8 cellular contexts compared by ENCODE assay signal in the genomic region with DNA sequence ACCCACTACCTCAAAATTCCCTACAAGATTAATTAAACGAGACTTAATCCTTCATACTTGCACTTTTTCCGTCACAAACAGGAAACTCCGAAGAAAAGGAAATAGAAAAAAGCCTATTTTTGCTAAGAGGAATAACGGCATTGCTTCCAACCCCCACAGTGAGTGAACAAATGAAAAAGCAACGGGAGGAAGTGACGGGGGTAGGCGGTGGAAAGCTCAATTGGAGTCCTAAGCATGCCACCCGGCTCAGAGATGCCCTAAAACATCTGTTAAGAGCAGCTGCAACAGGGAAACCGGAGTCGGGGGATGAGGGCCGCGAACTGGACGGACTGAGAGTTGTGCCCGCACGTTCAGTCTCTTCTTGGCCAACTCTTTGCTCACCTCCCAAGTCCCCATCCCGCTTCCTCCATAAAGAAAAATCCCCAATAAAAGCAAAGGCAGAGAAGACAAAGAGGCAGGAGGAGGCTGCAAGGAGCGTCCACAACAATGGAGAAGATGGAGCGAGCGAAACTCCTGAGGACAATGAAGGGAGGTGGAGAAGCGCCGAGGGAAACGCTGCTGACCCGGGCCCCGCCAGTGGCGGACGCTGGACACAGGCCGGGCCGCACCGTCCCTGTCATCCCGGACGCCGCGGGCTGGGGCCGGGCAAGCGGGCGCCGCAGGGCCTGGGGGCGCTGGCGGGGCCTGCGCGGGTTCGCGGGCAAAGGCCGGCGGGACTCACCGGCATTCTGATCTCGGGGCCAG. TPM values are rescaled to one million over a fixed set of nuclear protein-coding genes. Genes with fewer than 3 reads are reported as not detected.
DNase-seq lines count a peak whose midpoint lies in the region; ATAC-seq, FAIRE-seq and TF ChIP-seq lines count a peak whose summit lies in the region.

No MANE protein-coding gene starts in this region.

- H3K4me2 ChIP-seq in hepatocyte: peak overlapping the region; percentile 82

- no peaks in the 10 kb centered on the region for H3K9me3 Mint-ChIP-seq in T-cell

- DNase-seq in DMS 273 treated with DMSO at 0.1 percent for 48 hours (lab: John Stamatoyannopoulos, UW): peak; percentile 56
- DNase-seq in HTR-8/SVneo (ENCODE audit: insufficient read length, low spot score): peak; percentile 28
- DNase-seq in T-cell: peak; percentile 21 to 74 (median 54)
- peak in 1 of 2 donors; percentile 82 for DNase-seq in ascending aorta (ENCODE audit: low spot score in 2 of 2)
- DNase-seq in hepatocyte (ENCODE audit: low spot score): peak; percentile 68
- DNase-seq in sciatic nerve (ENCODE audit: low spot score): peak; percentile 67
- no peak for DNase-seq in NCI-H1048 (lab: John Stamatoyannopoulos, UW)

- H3K4me3 ChIP-seq in ascending aorta: peak overlapping the region; percentile 78 to 87
- H3K4me3 ChIP-seq in hepatocyte: peak overlapping the region; percentile 74

- H2AFZ ChIP-seq in hepatocyte: peak overlapping the region; percentile 81

- H3K27ac ChIP-seq in ascending aorta (peak overlapping the region; percentile 72 to 83), hepatocyte (peak overlapping the region; percentile 93)

- peaks cover 37% of the 10 kb centered on the region for H4K20me1 ChIP-seq in hepatocyte (ENCODE audit: insufficient read depth, poor library complexity, severe bottlenecking)

- H3K27ac Mint-ChIP-seq in T-cell: peak overlapping the region; percentile 92

- H3K27me3 ChIP-seq in ascending aorta (no peaks in the 10 kb centered on the region), hepatocyte (no peaks in the 10 kb centered on the region)

- H3K36me3 Mint-ChIP-seq in T-cell: no peaks in the 10 kb centered on the region

- H3K9me2 ChIP-seq in hepatocyte (replicated peaks; ENCODE audit: insufficient read depth): no peaks in the 10 kb centered on the region

- H3K4me1 ChIP-seq in ascending aorta (peaks cover 0 to 25% of the 10 kb centered on the region in 2 donors), hepatocyte (ENCODE audit: insufficient read depth) (peaks cover 21% of the 10 kb centered on the region)

- CTCF ChIA-PET in T-cell (lab: Charles Lee): interaction anchor here (0.6 to 1.0 kb wide), 5 partner anchors 72 to 438 kb away, joined by 3 to 5 read pairs (median 3); no protein-coding TSS in a partner anchor

- ATAC-seq in GM19467 (IDR thresholded peaks at IDR 0.05; ENCODE audit: unreplicated experiment) (peak; percentile 25), T-cell (replicated peaks in 1 of 4) (peak; percentile 33 to 52 (median 42)), sciatic nerve (peak; percentile 38)

- H3K9me3 ChIP-seq in ascending aorta: no peaks in the 10 kb centered on the region
- H3K9me3 ChIP-seq in hepatocyte (ENCODE audit: low read depth): no peaks in the 10 kb centered on the region

- 1% methylated on average over 40 of the region's 47 CpGs for WGBS in hepatocyte (ENCODE audit: low lambda C conversion rate, missing lambda C conversion rate)

- H3K36me3 ChIP-seq in ascending aorta: no peaks in the 10 kb centered on the region
- H3K36me3 ChIP-seq in hepatocyte (replicated peaks; ENCODE audit: insufficient read depth, low read depth): no peaks in the 10 kb centered on the region

- no peaks in the 10 kb centered on the region for H3K27me3 Mint-ChIP-seq in T-cell

- no peak for FAIRE-seq in HTR-8/SVneo (lab: Jason Lieb, UNC)

- peaks cover 52% of the 10 kb centered on the region for H3K79me2 ChIP-seq in hepatocyte

- no peak for TF ChIP-seq CTCF in ascending aorta (IDR thresholded peaks at IDR 0.05)
- TF ChIP-seq CTCF in hepatocyte (IDR thresholded peaks at IDR 0.05; ENCODE audit: poor library complexity): no peak

- intact Hi-C loops in ascending aorta (cut with DNase I) (loop anchor here (1.0 to 10.0 kb wide), 5 partner anchors 304 to 1345 kb away; partner anchors contain the start of genes AFG1L, CEP57L1, SESN1 and SNX3), sciatic nerve (cut with DNase I) (no loop called here)

- POLR2A ChIA-PET in T-cell (lab: Charles Lee): interaction anchor here (0.5 to 1.4 kb wide), 5 partner anchors 10 to 497 kb away, joined by 3 to 5 read pairs (median 3); partner anchors contain the start of genes PDSS2 (in 1 of the 2) and SCML4 (in 1 of the 2)

- peak overlapping the region; percentile 98 to 99 (median 99) for H3K4me3 Mint-ChIP-seq in T-cell

- peaks cover 29 to 36% (median 35%) of the 10 kb centered on the region in 3 donors for H3K4me1 Mint-ChIP-seq in T-cell

RNA-seq across cellular contexts. Expression of gene SEC63, which starts 0.7 kb away (rescaled TPM):
- 10 to 100 TPM; 56.2 to 85.5 (median 68.7) TPM for total RNA-seq in T-cell
- total RNA-seq in ascending aorta: 13.1 TPM
- 36.6 and 40.0 TPM in 2 replicates for total RNA-seq in hepatocyte
- polyA plus RNA-seq in hepatocyte: 131 and 132 TPM in 2 replicates
- 135 TPM for total RNA-seq in sciatic nerve
